2 cellular contexts compared by ENCODE assay signal in genomic region chr3:62817678-62818077, GRCh38.
TF ChIP-seq lines count a peak whose summit lies in the region.

No MANE protein-coding gene starts in this region.

TF ChIP-seq in GM12878, 131 proteins besides CTCF, POLR2A, EP300 and RAD21:
- no peak for TF ChIP-seq GABPA (IDR thresholded peaks at IDR 0.05; ENCODE audit: low read depth)
- TF ChIP-seq RUNX3 (IDR thresholded peaks at IDR 0.05; ENCODE audit: low read length): peak; percentile 55
TF ChIP-seq in GM12878: peak in this region for 1.

TF ChIP-seq in SK-N-SH, 30 proteins besides CTCF, POLR2A, EP300 and RAD21:
- TF ChIP-seq MAX (IDR thresholded peaks at IDR 0.05; ENCODE audit: low read depth): no peak
TF ChIP-seq in SK-N-SH: peak in this region for 0.
